ENCODE assay signal across 12 cellular contexts in the genomic region with DNA sequence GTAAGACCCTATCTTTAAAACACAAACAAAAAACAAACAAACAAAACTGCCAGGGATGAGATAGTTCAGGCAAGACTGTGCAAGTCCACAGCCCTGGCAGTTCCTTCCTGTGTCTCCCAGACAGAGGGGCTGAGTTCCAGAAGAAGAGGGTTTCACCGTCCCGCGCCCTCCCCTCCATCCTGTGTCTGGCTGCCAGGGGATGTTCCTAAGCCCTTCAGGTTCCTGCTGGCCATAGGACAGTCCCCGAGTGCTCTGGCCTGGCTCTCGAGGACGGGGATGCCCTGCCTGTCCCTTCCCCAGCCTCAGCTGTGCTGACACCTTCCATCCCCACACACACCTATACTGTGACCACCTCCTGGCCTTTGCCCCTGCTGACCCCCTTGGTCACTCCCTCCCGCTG. TPM values are rescaled to one million over a fixed set of nuclear protein-coding genes. Genes with fewer than 3 reads are reported as not detected.
DNase-seq lines count a peak whose midpoint lies in the region; ATAC-seq and TF ChIP-seq lines count a peak whose summit lies in the region.
"Had no signal": no experiment of that assay in that cellular context is flagged by ENCODE, and none has a peak within 500 bp of the region (broad histone marks: within the 10 kb centered on the region; RNA-seq: fewer than 3 reads in every experiment).

No MANE protein-coding gene starts in this region.

- peak overlapping the region; percentile 46 for H4K8ac ChIP-seq in mesenchymal stem cell (ENCODE audit: low read length)

- H3K36me3 ChIP-seq in breast epithelium: no peaks in the 10 kb centered on the region
- H3K36me3 ChIP-seq in mesenchymal stem cell (ENCODE audit: control insufficient read depth in 1 of 2, insufficient read depth in 2 of 2, low read depth in 1 of 2, low read length in 2 of 2): no peaks in the 10 kb centered on the region
- H3K36me3 ChIP-seq in spleen: no peaks in the 10 kb centered on the region
- H3K36me3 ChIP-seq: BLaER1 had no signal

- no peaks in the 10 kb centered on the region for H3K9me3 Mint-ChIP-seq in MCF 10A (ENCODE audit: unreplicated experiment)
- no peaks in the 10 kb centered on the region for H3K9me3 Mint-ChIP-seq in effector memory CD8-positive, alpha-beta T cell
- H3K9me3 Mint-ChIP-seq: CD4-positive, alpha-beta memory T cell had no signal

- intact Hi-C loops in MCF 10A (cut with micrococcal nuclease): loop anchor here (1.0 kb wide), 1 partner anchor 188 kb away; no protein-coding TSS in a partner anchor
- intact Hi-C loops in breast epithelium (cut with DNase I; ENCODE audit: low total_unique reads): loop anchor here (10.0 kb wide), 1 partner anchor 189 kb away; no protein-coding TSS in a partner anchor
- intact Hi-C loops in spleen (cut with DNase I; ENCODE audit: low total_unique reads): loop anchor here (10.0 kb wide), 3 partner anchors 109 to 219 kb away; no protein-coding TSS in a partner anchor

- no peak for TF ChIP-seq CTCF in MCF 10A (IDR thresholded peaks at IDR 0.05; ENCODE audit: unreplicated experiment)
- no peak for TF ChIP-seq CTCF in breast epithelium (IDR thresholded peaks at IDR 0.05)
- no peak for TF ChIP-seq CTCF in spleen (IDR thresholded peaks at IDR 0.05 in 8 of 11, conservative IDR thresholded peaks at IDR 0.05 in 3 of 11)

- H3K14ac ChIP-seq in mesenchymal stem cell (ENCODE audit: low read length in 2 of 2): no peak overlapping the region

- CTCF ChIA-PET in MCF 10A (lab: Yijun Ruan, JAX): interaction anchor here (0.6 to 8.5 kb wide), 18 partner anchors 12 to 482 kb away, joined by 3 to 166 read pairs (median 4); no protein-coding TSS in a partner anchor

- H3K23ac ChIP-seq in mesenchymal stem cell (ENCODE audit: low read length in 2 of 2): peak overlapping the region in 1 of 2 experiments; percentile 70

- H3K27me3 ChIP-seq in breast epithelium: peaks cover 0 to 4% of the 10 kb centered on the region in 2 donors
- peaks cover 34 to 42% of the 10 kb centered on the region in 2 experiments for H3K27me3 ChIP-seq in mesenchymal stem cell (ENCODE audit: control insufficient read depth in 1 of 2, insufficient read depth in 1 of 2, low read length in 2 of 2)
- peaks cover 0 to 18% (median 0%) of the 10 kb centered on the region in 7 donors for H3K27me3 ChIP-seq in spleen (replicated peaks in 1 of 7)
- H3K27me3 ChIP-seq: BLaER1 had no signal

- H3K79me1 ChIP-seq in mesenchymal stem cell (replicated peaks; ENCODE audit: low read length, poor library complexity, severe bottlenecking): no peaks in the 10 kb centered on the region

- H3K27me3 Mint-ChIP-seq in MCF 10A (ENCODE audit: insufficient read depth, unreplicated experiment): no peaks in the 10 kb centered on the region
- H3K27me3 Mint-ChIP-seq in effector memory CD8-positive, alpha-beta T cell: peaks cover 16 to 63% of the 10 kb centered on the region in 2 donors

- no peak overlapping the region for H2AK5ac ChIP-seq in mesenchymal stem cell (ENCODE audit: low read length, severe bottlenecking)

- DNase-seq in MCF 10A (ENCODE audit: unreplicated experiment) (no peak), breast epithelium (ENCODE audit: low spot score in 2 of 2) (no peak), mesenchymal stem cell (no peak), spleen (peak; percentile 44), ecto neural progenitor cell (ENCODE audit: low spot score) (no peak)
- DNase-seq in effector memory CD8-positive, alpha-beta T cell: no peak
- DNase-seq: DMS153 had no signal

- H2BK15ac ChIP-seq in mesenchymal stem cell (ENCODE audit: low read depth, poor library complexity, severe bottlenecking): peak overlapping the region; percentile 40

- no peak for ATAC-seq in HG03432 (IDR thresholded peaks at IDR 0.05; ENCODE audit: unreplicated experiment)
- ATAC-seq in effector memory CD8-positive, alpha-beta T cell (replicated peaks): no peak

- no peak overlapping the region for H2BK120ac ChIP-seq in mesenchymal stem cell (ENCODE audit: low read depth, low read length)

- H3K18ac ChIP-seq in mesenchymal stem cell (ENCODE audit: low read depth in 1 of 2, low read length in 2 of 2): no peak overlapping the region

- no peak overlapping the region for H2AFZ ChIP-seq in mesenchymal stem cell (ENCODE audit: low read depth, low read length)

- TF ChIP-seq POLR2A in breast epithelium (IDR thresholded peaks at IDR 0.05) (no peak), spleen (IDR thresholded peaks at IDR 0.05) (no peak)

- H3K4ac ChIP-seq in mesenchymal stem cell (ENCODE audit: low read depth in 1 of 2, low read length in 2 of 2): no peak overlapping the region

- H3K4me3 ChIP-seq in breast epithelium: no peak overlapping the region
- H3K4me3 ChIP-seq in mesenchymal stem cell (ENCODE audit: insufficient read depth in 1 of 2, low read depth in 1 of 2, low read length in 2 of 2): no peak overlapping the region
- H3K4me3 ChIP-seq in spleen: no peak overlapping the region
- H3K4me3 ChIP-seq: BLaER1 had no signal

- POLR2A ChIA-PET in MCF 10A (lab: Yijun Ruan, JAX): interaction anchor here (1.5 kb wide), 1 partner anchor 97 kb away, joined by 7 read pairs; no protein-coding TSS in a partner anchor

- H3K4me1 Mint-ChIP-seq in MCF 10A (ENCODE audit: insufficient read depth, unreplicated experiment): no peaks in the 10 kb centered on the region
- H3K4me1 Mint-ChIP-seq in effector memory CD8-positive, alpha-beta T cell (ENCODE audit: low read depth in 2 of 2): peaks cover 3 to 8% of the 10 kb centered on the region in 2 donors
- H3K4me1 Mint-ChIP-seq: CD14-positive monocyte had no signal

- no peaks in the 10 kb centered on the region for H3K9me3 ChIP-seq in breast epithelium
- no peaks in the 10 kb centered on the region for H3K9me3 ChIP-seq in mesenchymal stem cell (ENCODE audit: control insufficient read depth, low read length)
- H3K9me3 ChIP-seq in spleen: no peaks in the 10 kb centered on the region
- H3K9me3 ChIP-seq: BLaER1 had no signal

- H3K27ac ChIP-seq in breast epithelium (no peak overlapping the region), mesenchymal stem cell (ENCODE audit: low read length, poor library complexity, severe bottlenecking) (no peak overlapping the region), spleen (no peak overlapping the region)
- H3K27ac ChIP-seq: BLaER1 had no signal

- H2BK12ac ChIP-seq in mesenchymal stem cell (ENCODE audit: low read length in 2 of 2): peak overlapping the region in 1 of 2 experiments; percentile 15

- H3K27ac Mint-ChIP-seq in MCF 10A (ENCODE audit: low read depth, unreplicated experiment): peak overlapping the region; percentile 41
- H3K27ac Mint-ChIP-seq in effector memory CD8-positive, alpha-beta T cell: no peak overlapping the region
- H3K27ac Mint-ChIP-seq: H9 had no signal

- peak overlapping the region; percentile 48 for H4K91ac ChIP-seq in mesenchymal stem cell (ENCODE audit: low read length)

- H3K9ac ChIP-seq in mesenchymal stem cell (ENCODE audit: low read length): no peak overlapping the region

- H3K4me1 ChIP-seq in breast epithelium (no peaks in the 10 kb centered on the region), mesenchymal stem cell (ENCODE audit: control insufficient read depth, insufficient read depth, low read depth, low read length) (peaks cover 1% of the 10 kb centered on the region), spleen (peaks cover 0 to 6% (median 0%) of the 10 kb centered on the region in 6 donors)
- H3K4me1 ChIP-seq: BLaER1 had no signal

- H3K4me2 ChIP-seq in mesenchymal stem cell (ENCODE audit: low read length, poor library complexity, severe bottlenecking): no peak overlapping the region
- H3K4me2 ChIP-seq: BLaER1 had no signal

- no peak overlapping the region for H3K4me3 Mint-ChIP-seq in MCF 10A (ENCODE audit: unreplicated experiment)
- H3K4me3 Mint-ChIP-seq in effector memory CD8-positive, alpha-beta T cell: no peak overlapping the region
- H3K4me3 Mint-ChIP-seq: CD4-positive, alpha-beta memory T cell had no signal

- no TSS peak for BruUV-seq in MCF 10A (replicated peaks; lab: Mats Ljungman, UMichigan)

- 86% methylated on average over 7 of the region's 7 CpGs for WGBS in mesenchymal stem cell
- 65 to 80% (median 71%) methylated on average over 7 of the region's 7 CpGs for whole genome bisulfite sequencing in spleen, 5 donors

- H2BK5ac ChIP-seq in mesenchymal stem cell (ENCODE audit: low read depth, low read length, poor library complexity, severe bottlenecking): no peak overlapping the region

- H3K36me3 Mint-ChIP-seq in MCF 10A (ENCODE audit: insufficient read depth, unreplicated experiment): no peaks in the 10 kb centered on the region
- no peaks in the 10 kb centered on the region for H3K36me3 Mint-ChIP-seq in effector memory CD8-positive, alpha-beta T cell (ENCODE audit: insufficient read depth)
- H3K36me3 Mint-ChIP-seq: CD14-positive monocyte; CD4-positive, alpha-beta memory T cell had no signal

RNA-seq across cellular contexts. Expression of a gene that starts 40.6 kb away (rescaled TPM):
- total RNA-seq in MCF 10A (2022) (149 and 327 TPM in 2 replicates), breast epithelium (100 to 1,000 TPM; 143 to 254 (median 150) TPM), spleen (100 to 1,000 TPM; 173 to 261 (median 228) TPM)
- 243 TPM for polyA plus RNA-seq in mesenchymal stem cell (2013, experiment 1 of 2)
- 253 TPM for polyA plus RNA-seq in mesenchymal stem cell (2013, experiment 2 of 2)
- 10 to 100 TPM; 31.9 to 60.0 (median 46.8) TPM for polyA plus RNA-seq in spleen
